22 cellular contexts compared by ENCODE assay signal in genomic region chr2:206390181-206390580, GRCh38.
"Had no signal": no experiment of that assay in that cellular context is flagged by ENCODE, and none has a peak within 500 bp of the region (broad histone marks: within the 10 kb centered on the region; RNA-seq: fewer than 3 reads in every experiment).

No MANE protein-coding gene starts in this region.

- ATAC-seq: gastrocnemius medialis; heart right ventricle; left cardiac atrium; left lung; left ventricle myocardium superior; lower lobe of right lung; mucosa of descending colon; naive thymus-derived CD8-positive, alpha-beta T cell had no signal

- DNase-seq: dermis blood vessel endothelial cell; dorsolateral prefrontal cortex; effector CD4-positive, alpha-beta T cell; effector memory CD4-positive, alpha-beta T cell; foreskin fibroblast; foreskin melanocyte; gastrocnemius medialis; glutamatergic neuron; head of caudate nucleus; heart right ventricle; hippocampal formation; left cardiac atrium; left lung; left ventricle myocardium superior; lower lobe of right lung; mesenchymal stem cell; mucosa of descending colon; naive B cell; naive thymus-derived CD8-positive, alpha-beta T cell had no signal

- H3K4me3 ChIP-seq: coronary artery, dorsolateral prefrontal cortex, esophagus muscularis mucosa, gastrocnemius medialis, heart right ventricle, left lung, lower lobe of right lung, mucosa of descending colon had no signal

- H3K36me3 Mint-ChIP-seq: mesothelial cell of epicardium had no signal

- H3K27ac ChIP-seq: coronary artery, dorsolateral prefrontal cortex, esophagus muscularis mucosa, gastrocnemius medialis, heart right ventricle, left lung, lower lobe of right lung had no signal

- H3K27me3 ChIP-seq: dorsolateral prefrontal cortex, esophagus muscularis mucosa, gastrocnemius medialis, heart right ventricle, left lung had no signal

- H3K4me1 ChIP-seq: esophagus muscularis mucosa, gastrocnemius medialis, heart right ventricle, left lung, lower lobe of right lung had no signal

- H3K4me3 Mint-ChIP-seq: mesothelial cell of epicardium; naive B cell; naive thymus-derived CD8-positive, alpha-beta T cell had no signal

- H3K36me3 ChIP-seq: esophagus muscularis mucosa, gastrocnemius medialis, heart right ventricle, left lung, lower lobe of right lung had no signal

- H3K27ac Mint-ChIP-seq: mesothelial cell of epicardium; naive B cell; naive thymus-derived CD8-positive, alpha-beta T cell had no signal

- H3K9me3 ChIP-seq: esophagus muscularis mucosa, gastrocnemius medialis had no signal

- H3K4me1 Mint-ChIP-seq: mesothelial cell of epicardium; naive B cell; naive thymus-derived CD8-positive, alpha-beta T cell had no signal
